ENCODE assay signal across 12 cellular contexts in the genomic region with DNA sequence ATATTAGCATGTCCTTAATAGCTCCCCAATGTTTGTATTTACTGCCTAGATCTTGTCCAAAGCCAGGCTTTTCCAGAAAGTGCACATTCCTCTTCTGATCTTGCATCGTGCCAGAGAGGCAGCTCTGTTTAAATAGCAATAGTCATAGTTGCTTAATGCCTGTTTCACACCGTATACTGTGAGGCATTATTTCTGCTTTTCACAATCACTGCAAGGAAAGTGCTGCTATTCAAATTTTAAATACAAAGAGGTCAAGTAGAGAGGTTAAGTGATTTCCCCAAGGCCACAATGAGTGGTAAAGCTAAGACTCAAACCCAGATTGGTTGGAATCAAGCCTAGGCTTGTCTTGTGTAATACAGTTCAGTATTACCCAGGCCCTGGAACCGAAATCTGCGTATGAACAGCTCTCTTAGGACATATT.
A peak's percentile ranks its signal among the peaks of the same experiment; 100 is the strongest.
DNase-seq lines count a peak whose midpoint lies in the region; ATAC-seq and TF ChIP-seq lines count a peak whose summit lies in the region.
"Had no signal": no experiment of that assay in that cellular context is flagged by ENCODE, and none has a peak within 500 bp of the region (broad histone marks: within the 10 kb centered on the region; RNA-seq: fewer than 3 reads in every experiment).

No MANE protein-coding gene starts in this region.

- H3K4me1 Mint-ChIP-seq in MCF 10A (ENCODE audit: insufficient read depth, unreplicated experiment): peaks cover 7% of the 10 kb centered on the region
- H3K4me1 Mint-ChIP-seq: endodermal cell had no signal

- no peak overlapping the region for H3K4me3 Mint-ChIP-seq in MCF 10A (ENCODE audit: unreplicated experiment)
- H3K4me3 Mint-ChIP-seq: activated CD8-positive, alpha-beta T cell treated with anti-CD3 and anti-CD28 coated beads, Interleukin-2, amount 10 ng/mL, durations not matched to agents 7 days and 5 days; endodermal cell had no signal

- DNase-seq in SKM-1 treated with dmso at 0.1 percent for 144 hours (lab: John Stamatoyannopoulos, UW; ENCODE audit: unreplicated experiment) (peak; percentile 21), SKM-1 (lab: John Stamatoyannopoulos, UW; ENCODE audit: unreplicated experiment) (no peak), MCF 10A (ENCODE audit: unreplicated experiment) (peak; percentile 67), left lung (no peak), thyroid gland (no peak), globus pallidus (ENCODE audit: low spot score) (no peak)
- DNase-seq in activated naive CD4-positive, alpha-beta T cell treated with Interleukin-2 at 50 U/mL for 16 hours: no peak
- DNase-seq in stimulated activated CD4-positive, alpha-beta T cell treated with anti-CD3 and anti-CD28 coated beads, Interleukin-2, amount 100 ng/mL, for 24 hours: no peak
- DNase-seq: activated CD8-positive, alpha-beta T cell treated with anti-CD3 and anti-CD28 coated beads, Interleukin-2, amount 10 ng/mL, durations not matched to agents 7 days and 5 days; endodermal cell had no signal

- H3K4me3 ChIP-seq in left lung (no peak overlapping the region), thyroid gland (replicated peaks in 1 of 3) (no peak overlapping the region)
- H3K4me3 ChIP-seq: A549 had no signal

- H3K9me3 ChIP-seq in left lung (peaks cover 0 to 9% of the 10 kb centered on the region in 2 donors), thyroid gland (no peaks in the 10 kb centered on the region)
- H3K9me3 ChIP-seq: A549 had no signal

- intact Hi-C loops in MCF 10A (cut with micrococcal nuclease): no loop called here
- intact Hi-C loops in left lung (cut with DNase I): no loop called here
- intact Hi-C loops in thyroid gland (cut with DNase I): no loop called here

- no TSS peak for BruUV-seq in MCF 10A (replicated peaks; lab: Mats Ljungman, UMichigan)

- H3K27me3 ChIP-seq in left lung: no peaks in the 10 kb centered on the region
- H3K27me3 ChIP-seq in thyroid gland: no peaks in the 10 kb centered on the region

- peaks cover 19% of the 10 kb centered on the region for H3K27me3 Mint-ChIP-seq in MCF 10A (ENCODE audit: insufficient read depth, unreplicated experiment)

- POLR2A ChIA-PET in MCF 10A (lab: Yijun Ruan, JAX): interaction anchor here (1.0 to 1.3 kb wide), 2 partner anchors 13 to 19 kb away, joined by 3 to 6 read pairs; no protein-coding TSS in a partner anchor

- ATAC-seq in left lung: peak; percentile 88
- ATAC-seq: A549; activated CD8-positive, alpha-beta T cell treated with anti-CD3 and anti-CD28 coated beads, Interleukin-2, amount 10 ng/mL, durations not matched to agents 7 days and 5 days; SK-N-SH treated with all-trans-retinoic acid at 6 μM for 48 hours had no signal

- peak overlapping the region; percentile 67 to 87 for H3K27ac ChIP-seq in left lung
- peak overlapping the region in 2 of 3 donors; percentile 48 to 65 for H3K27ac ChIP-seq in thyroid gland
- H3K27ac ChIP-seq: A549 had no signal

- H3K36me3 Mint-ChIP-seq in MCF 10A (ENCODE audit: insufficient read depth, unreplicated experiment): no peaks in the 10 kb centered on the region

- no peak overlapping the region for H3K27ac Mint-ChIP-seq in MCF 10A (ENCODE audit: low read depth, unreplicated experiment)
- H3K27ac Mint-ChIP-seq: endodermal cell had no signal

- peaks cover 18 to 71% of the 10 kb centered on the region in 2 donors for H3K4me1 ChIP-seq in left lung
- H3K4me1 ChIP-seq in thyroid gland: peaks cover 14 to 15% of the 10 kb centered on the region in 2 donors
- H3K4me1 ChIP-seq: A549 had no signal

- CTCF ChIA-PET in MCF 10A (lab: Yijun Ruan, JAX): interaction anchor here (0.8 to 1.9 kb wide), 3 partner anchors 10 to 489 kb away, joined by 3 to 4 read pairs (median 3); a partner anchor contains a TSS

- H3K9me3 Mint-ChIP-seq in MCF 10A (ENCODE audit: unreplicated experiment): peaks cover 8% of the 10 kb centered on the region

- WGBS in thyroid gland, 2 donors: 45 to 49% methylated on average over 4 of the region's 4 CpGs

- no peak for TF ChIP-seq CTCF in MCF 10A (IDR thresholded peaks at IDR 0.05; ENCODE audit: unreplicated experiment)
- no peak for TF ChIP-seq CTCF in left lung (IDR thresholded peaks at IDR 0.05)
- TF ChIP-seq CTCF in thyroid gland (IDR thresholded peaks at IDR 0.05): no peak

- H3K36me3 ChIP-seq in left lung (no peaks in the 10 kb centered on the region), thyroid gland (no peaks in the 10 kb centered on the region)

- TF ChIP-seq POLR2A in thyroid gland (IDR thresholded peaks at IDR 0.05): no peak

Comparison
In these comparisons a context has a peak if more than half of its experiments do, and no peak if none do; other contexts are left out.
1. DNase-seq: peak in SKM-1 treated with dmso at 0.1 percent for 144 hours (single experiment) and MCF 10A (single experiment); none in SKM-1 (single experiment), left lung (0 of 2), thyroid gland (0 of 2), globus pallidus (single experiment), activated naive CD4-positive, alpha-beta T cell treated with Interleukin-2 at 50 U/mL for 16 hours (single experiment) and stimulated activated CD4-positive, alpha-beta T cell treated with anti-CD3 and anti-CD28 coated beads, Interleukin-2, amount 100 ng/mL, for 24 hours (0 of 2).